In the genomic region with DNA sequence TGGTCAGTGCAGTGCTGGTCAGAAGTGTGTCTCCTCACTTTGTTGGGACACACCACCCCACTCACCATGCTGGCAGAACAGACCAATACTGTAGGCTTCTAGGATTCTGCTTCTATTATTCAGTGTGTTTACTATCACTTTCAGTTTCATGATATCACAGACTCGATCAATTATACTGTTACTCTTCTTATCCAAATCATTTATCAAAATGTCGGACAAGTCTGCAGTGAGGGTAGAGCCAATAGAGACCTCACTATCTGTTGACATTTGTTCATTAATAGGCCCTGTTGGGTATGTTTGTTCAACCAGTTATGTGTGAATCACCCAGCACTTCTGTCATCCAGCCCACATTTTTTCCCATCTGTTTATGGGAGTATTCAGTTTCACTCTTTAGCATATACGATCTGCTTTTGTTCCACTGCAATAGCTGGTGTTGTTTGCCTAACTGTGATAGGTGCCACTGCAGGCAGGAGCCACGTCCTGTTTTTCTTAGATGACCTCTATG, we compare ENCODE assay signal across 8 cellular contexts.
DNase-seq lines count a peak whose midpoint lies in the region; ATAC-seq and TF ChIP-seq lines count a peak whose summit lies in the region.

No MANE protein-coding gene starts in this region.

- H3K4me3 ChIP-seq in brain microvascular endothelial cell (ENCODE audit: low read depth, low read length) (peak overlapping the region; percentile 12), muscle layer of duodenum (ENCODE audit: low read depth in 1 of 2, low read length in 2 of 2) (peak overlapping the region; percentile 15 to 59)

- peak; percentile 63 for DNase-seq in GM03348 (ENCODE audit: low spot score)
- peak; percentile 57 for DNase-seq in NCI-H2196 (lab: John Stamatoyannopoulos, UW; ENCODE audit: unreplicated experiment)
- DNase-seq in brain microvascular endothelial cell, result peak; percentile 65
- no peak for DNase-seq in cerebellum (ENCODE audit: low spot score)

- in situ Hi-C loops in brain microvascular endothelial cell (cut with HindIII; ENCODE audit: low pct_ligation_motif_present, low sequenced_read_pairs), result no loop called here

- no peak for ATAC-seq in GM19467 (IDR thresholded peaks at IDR 0.05; ENCODE audit: unreplicated experiment)
- ATAC-seq in HG03442 (IDR thresholded peaks at IDR 0.05; ENCODE audit: unreplicated experiment), result no peak
- no peak for ATAC-seq in GM21717 (IDR thresholded peaks at IDR 0.05; ENCODE audit: unreplicated experiment)

- H3K27me3 ChIP-seq in brain microvascular endothelial cell (replicated peaks), result no peaks in the 10 kb centered on the region
- H3K27me3 ChIP-seq in muscle layer of duodenum (ENCODE audit: low read depth, low read length), result no peaks in the 10 kb centered on the region

- no peaks in the 10 kb centered on the region for H3K36me3 ChIP-seq in brain microvascular endothelial cell (replicated peaks)
- no peaks in the 10 kb centered on the region for H3K36me3 ChIP-seq in muscle layer of duodenum (ENCODE audit: control insufficient read depth in 1 of 2, insufficient read depth in 2 of 2, low read length in 2 of 2)

- H3K27ac ChIP-seq in brain microvascular endothelial cell (no peak overlapping the region), muscle layer of duodenum (ENCODE audit: low read length) (no peak overlapping the region)

- no peak for TF ChIP-seq CTCF in brain microvascular endothelial cell (IDR thresholded peaks at IDR 0.05; ENCODE audit: low read depth, low read length, missing control alignments)

- peaks cover 6 to 15% of the 10 kb centered on the region in 2 donors for H3K9me3 ChIP-seq in muscle layer of duodenum (ENCODE audit: control insufficient read depth in 1 of 2, low read length in 2 of 2)

- peaks cover 0 to 5% of the 10 kb centered on the region in 2 donors for H3K4me1 ChIP-seq in muscle layer of duodenum (ENCODE audit: control insufficient read depth in 1 of 2, insufficient read depth in 2 of 2, low read length in 2 of 2)
